In genomic region chrX:97224148-97224547, GRCh38 we compare ENCODE assay signal across 28 cellular contexts.
"Had no signal": no experiment of that assay in that cellular context is flagged by ENCODE, and none has a peak within 500 bp of the region (broad histone marks: within the 10 kb centered on the region; RNA-seq: fewer than 3 reads in every experiment).

No MANE protein-coding gene starts in this region.

- H2AFZ ChIP-seq: hepatocyte, parathyroid adenoma had no signal

- H3K36me3 ChIP-seq: esophagus muscularis mucosa, gastroesophageal sphincter, heart left ventricle, left lung, neutrophil, right atrium auricular region, suprapubic skin, transverse colon, upper lobe of right lung, uterus had no signal

- DNase-seq: dorsolateral prefrontal cortex; effector CD4-positive, alpha-beta T cell; foreskin keratinocyte; heart left ventricle; left cardiac atrium; left lung; mesenchymal stem cell; mucosa of descending colon; naive B cell; stimulated activated CD4-positive, alpha-beta T cell treated with anti-CD3 and anti-CD28 coated beads, Interleukin-12 subunit alpha, Interleukin-12 subunit beta, amount 100 ng/mL, for 4 hours; stimulated activated CD4-positive, alpha-beta T cell treated with anti-CD3 and anti-CD28 coated beads, Interleukin-1b, Interleukin-23, amount 100 ng/mL, for 48 hours; stimulated activated CD4-positive, alpha-beta T cell treated with anti-CD3 and anti-CD28 coated beads, Interleukin-4, amount 100 ng/mL, for 1 hour; stimulated activated CD8-positive, alpha-beta memory T cell treated with anti-CD3 and anti-CD28 coated beads, Interleukin-4, amount 100 ng/mL, for 48 hours; stimulated activated naive CD4-positive, alpha-beta T cell; stimulated activated naive CD8-positive, alpha-beta T cell treated with anti-CD3 and anti-CD28 coated beads, Interleukin-15, amount 100 ng/mL, for 72 hours; transverse colon; upper lobe of right lung; uterus had no signal

- H3K79me2 ChIP-seq: hepatocyte, parathyroid adenoma had no signal

- H3K27me3 ChIP-seq: esophagus muscularis mucosa, foreskin keratinocyte, gastroesophageal sphincter, heart left ventricle, hepatocyte, left lung, neutrophil, right atrium auricular region, suprapubic skin, transverse colon, upper lobe of right lung, uterus had no signal

- ATAC-seq: foreskin keratinocyte; gastroesophageal sphincter; heart left ventricle; left cardiac atrium; mucosa of descending colon; natural killer cell treated with Interleukin-12 subunit alpha and Interleukin-12 subunit beta and Interleukin-15 and Interleukin-18, amount 100 ng/mL, for 72 hours; sciatic nerve; stimulated activated naive CD8-positive, alpha-beta T cell treated with anti-CD3 and anti-CD28 coated beads, Interleukin-15, amount 100 ng/mL, for 72 hours; upper lobe of right lung had no signal

- H3K9me3 ChIP-seq: esophagus muscularis mucosa, gastroesophageal sphincter, heart left ventricle, left lung, mucosa of descending colon, neutrophil, right atrium auricular region, suprapubic skin, transverse colon, upper lobe of right lung, uterus had no signal

- H3K27ac ChIP-seq: dorsolateral prefrontal cortex, esophagus muscularis mucosa, foreskin keratinocyte, gastroesophageal sphincter, heart left ventricle, hepatocyte, left lung, neutrophil, parathyroid adenoma, right atrium auricular region, suprapubic skin, transverse colon, upper lobe of right lung, uterus had no signal

- H3K4me1 ChIP-seq: esophagus muscularis mucosa, foreskin keratinocyte, gastroesophageal sphincter, heart left ventricle, left lung, parathyroid adenoma, right atrium auricular region, suprapubic skin, transverse colon, upper lobe of right lung, uterus had no signal

- H3K4me2 ChIP-seq: hepatocyte, smooth muscle cell had no signal

- H3K9ac ChIP-seq: parathyroid adenoma had no signal

- H3K4me3 ChIP-seq: dorsolateral prefrontal cortex, esophagus muscularis mucosa, gastroesophageal sphincter, heart left ventricle, hepatocyte, left lung, mucosa of descending colon, right atrium auricular region, smooth muscle cell, suprapubic skin, transverse colon, upper lobe of right lung, uterus had no signal
